ENCODE assay signal across 26 cellular contexts in the genomic region with DNA sequence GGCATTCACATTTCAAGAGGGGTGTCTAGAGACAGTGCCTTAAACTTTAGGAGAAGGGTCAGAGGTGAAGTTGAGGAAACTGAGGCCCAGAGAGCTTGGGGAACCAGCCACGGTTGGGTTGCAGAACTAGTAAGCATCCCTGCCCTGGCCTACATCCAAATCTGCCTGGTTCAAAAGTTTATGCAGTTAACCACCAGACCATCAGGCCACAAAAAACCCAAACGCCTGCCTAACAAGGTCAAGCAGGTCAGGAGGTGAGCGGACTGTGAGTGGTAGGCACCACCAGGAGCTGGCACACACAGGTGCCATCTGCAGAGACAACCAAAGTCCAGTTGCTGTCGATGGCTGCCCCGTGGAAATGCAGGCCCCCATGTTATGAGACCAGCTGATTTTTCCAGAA.
"Had no signal": no experiment of that assay in that cellular context is flagged by ENCODE, and none has a peak within 500 bp of the region (broad histone marks: within the 10 kb centered on the region; RNA-seq: fewer than 3 reads in every experiment).

No MANE protein-coding gene starts in this region.

- H3K36me3 ChIP-seq: colonic mucosa, esophagus muscularis mucosa, esophagus squamous epithelium, gastrocnemius medialis, gastroesophageal sphincter, heart left ventricle, heart right ventricle had no signal

- H2AFZ ChIP-seq: hepatocyte had no signal

- H3K4me2 ChIP-seq: hepatocyte had no signal

- ATAC-seq: effector memory CD8-positive, alpha-beta T cell; esophagus mucosa; foreskin keratinocyte; gastrocnemius medialis; gastroesophageal sphincter; heart left ventricle; heart right ventricle had no signal

- H3K4me1 ChIP-seq: colonic mucosa, esophagus muscularis mucosa, esophagus squamous epithelium, foreskin keratinocyte, gastrocnemius medialis, gastroesophageal sphincter, heart left ventricle, heart right ventricle had no signal

- H3K9me3 Mint-ChIP-seq: dendritic cell treated with granulocyte-macrophage colony-stimulating factor and Interleukin-4, amounts not matched to agents 40 ng/mL and 50 ng/mL, for 4 days; effector memory CD8-positive, alpha-beta T cell had no signal

- DNase-seq: colonic mucosa; cortex of kidney; dermis blood vessel endothelial cell; dorsolateral prefrontal cortex; effector CD4-positive, alpha-beta T cell; effector CD8-positive, alpha-beta T cell; effector memory CD4-positive, alpha-beta T cell; effector memory CD8-positive, alpha-beta T cell; endodermal cell; erythroblast; esophagus squamous epithelium; foreskin fibroblast; foreskin keratinocyte; foreskin melanocyte; gastrocnemius medialis; head of caudate nucleus; heart left ventricle; heart right ventricle; hippocampal formation had no signal

- H3K4me3 Mint-ChIP-seq: dendritic cell treated with granulocyte-macrophage colony-stimulating factor and Interleukin-4, amounts not matched to agents 40 ng/mL and 50 ng/mL, for 4 days; effector memory CD8-positive, alpha-beta T cell; endodermal cell had no signal

- H3K27me3 ChIP-seq: colonic mucosa, hepatocyte had no signal

- H3K27ac Mint-ChIP-seq: dendritic cell treated with granulocyte-macrophage colony-stimulating factor and Interleukin-4, amounts not matched to agents 40 ng/mL and 50 ng/mL, for 4 days; endodermal cell had no signal

- H3K79me2 ChIP-seq: hepatocyte had no signal

- H3K4me3 ChIP-seq: colonic mucosa, coronary artery, dorsolateral prefrontal cortex, esophagus muscularis mucosa, esophagus squamous epithelium, gastrocnemius medialis, gastroesophageal sphincter, heart left ventricle, heart right ventricle, hepatocyte had no signal

- H3K27ac ChIP-seq: colonic mucosa, coronary artery, dorsolateral prefrontal cortex, epithelial cell of prostate, esophagus muscularis mucosa, esophagus squamous epithelium, foreskin keratinocyte, gastrocnemius medialis, gastroesophageal sphincter, heart left ventricle, heart right ventricle, hepatocyte had no signal

- H3K9me3 ChIP-seq: colonic mucosa, esophagus squamous epithelium, gastrocnemius medialis had no signal
